In the genomic region with DNA sequence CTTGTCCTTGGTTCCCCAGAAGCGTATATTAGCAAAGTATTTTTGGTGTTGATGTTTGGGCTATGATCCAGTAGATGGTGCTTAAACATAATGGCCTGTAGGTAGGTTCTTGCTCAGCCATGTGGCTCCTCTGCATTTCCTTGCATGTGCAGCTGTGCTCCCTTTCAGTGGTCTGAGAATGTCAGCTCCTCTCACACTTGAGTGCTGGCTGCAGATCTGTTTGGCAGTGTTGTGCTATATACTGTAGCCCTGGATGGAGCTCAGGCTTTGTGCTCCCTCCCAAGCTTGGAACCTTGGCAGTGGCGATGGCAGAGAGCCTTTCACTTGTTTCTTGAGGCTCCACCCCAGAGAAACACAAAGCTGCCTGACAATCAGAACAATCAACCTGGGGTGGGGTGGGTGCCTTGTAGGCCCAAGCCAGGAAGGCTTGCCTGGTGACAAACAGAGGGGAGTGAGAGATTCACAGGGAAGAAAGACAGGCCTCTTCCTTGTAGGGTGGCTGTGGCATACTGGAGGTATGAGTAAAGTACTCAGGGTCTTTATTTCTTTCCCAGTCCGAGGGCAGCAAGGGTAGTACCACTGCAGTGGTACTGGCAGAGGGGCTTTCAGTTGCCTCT, we compare ENCODE assay signal across 1 cellular context.
TF ChIP-seq lines count a peak whose summit lies in the region.

No MANE protein-coding gene starts in this region.

TF ChIP-seq in GM23338, 12 proteins besides CTCF, POLR2A, EP300 and RAD21 (continued from another document):
- TF ChIP-seq, protein P1, sequence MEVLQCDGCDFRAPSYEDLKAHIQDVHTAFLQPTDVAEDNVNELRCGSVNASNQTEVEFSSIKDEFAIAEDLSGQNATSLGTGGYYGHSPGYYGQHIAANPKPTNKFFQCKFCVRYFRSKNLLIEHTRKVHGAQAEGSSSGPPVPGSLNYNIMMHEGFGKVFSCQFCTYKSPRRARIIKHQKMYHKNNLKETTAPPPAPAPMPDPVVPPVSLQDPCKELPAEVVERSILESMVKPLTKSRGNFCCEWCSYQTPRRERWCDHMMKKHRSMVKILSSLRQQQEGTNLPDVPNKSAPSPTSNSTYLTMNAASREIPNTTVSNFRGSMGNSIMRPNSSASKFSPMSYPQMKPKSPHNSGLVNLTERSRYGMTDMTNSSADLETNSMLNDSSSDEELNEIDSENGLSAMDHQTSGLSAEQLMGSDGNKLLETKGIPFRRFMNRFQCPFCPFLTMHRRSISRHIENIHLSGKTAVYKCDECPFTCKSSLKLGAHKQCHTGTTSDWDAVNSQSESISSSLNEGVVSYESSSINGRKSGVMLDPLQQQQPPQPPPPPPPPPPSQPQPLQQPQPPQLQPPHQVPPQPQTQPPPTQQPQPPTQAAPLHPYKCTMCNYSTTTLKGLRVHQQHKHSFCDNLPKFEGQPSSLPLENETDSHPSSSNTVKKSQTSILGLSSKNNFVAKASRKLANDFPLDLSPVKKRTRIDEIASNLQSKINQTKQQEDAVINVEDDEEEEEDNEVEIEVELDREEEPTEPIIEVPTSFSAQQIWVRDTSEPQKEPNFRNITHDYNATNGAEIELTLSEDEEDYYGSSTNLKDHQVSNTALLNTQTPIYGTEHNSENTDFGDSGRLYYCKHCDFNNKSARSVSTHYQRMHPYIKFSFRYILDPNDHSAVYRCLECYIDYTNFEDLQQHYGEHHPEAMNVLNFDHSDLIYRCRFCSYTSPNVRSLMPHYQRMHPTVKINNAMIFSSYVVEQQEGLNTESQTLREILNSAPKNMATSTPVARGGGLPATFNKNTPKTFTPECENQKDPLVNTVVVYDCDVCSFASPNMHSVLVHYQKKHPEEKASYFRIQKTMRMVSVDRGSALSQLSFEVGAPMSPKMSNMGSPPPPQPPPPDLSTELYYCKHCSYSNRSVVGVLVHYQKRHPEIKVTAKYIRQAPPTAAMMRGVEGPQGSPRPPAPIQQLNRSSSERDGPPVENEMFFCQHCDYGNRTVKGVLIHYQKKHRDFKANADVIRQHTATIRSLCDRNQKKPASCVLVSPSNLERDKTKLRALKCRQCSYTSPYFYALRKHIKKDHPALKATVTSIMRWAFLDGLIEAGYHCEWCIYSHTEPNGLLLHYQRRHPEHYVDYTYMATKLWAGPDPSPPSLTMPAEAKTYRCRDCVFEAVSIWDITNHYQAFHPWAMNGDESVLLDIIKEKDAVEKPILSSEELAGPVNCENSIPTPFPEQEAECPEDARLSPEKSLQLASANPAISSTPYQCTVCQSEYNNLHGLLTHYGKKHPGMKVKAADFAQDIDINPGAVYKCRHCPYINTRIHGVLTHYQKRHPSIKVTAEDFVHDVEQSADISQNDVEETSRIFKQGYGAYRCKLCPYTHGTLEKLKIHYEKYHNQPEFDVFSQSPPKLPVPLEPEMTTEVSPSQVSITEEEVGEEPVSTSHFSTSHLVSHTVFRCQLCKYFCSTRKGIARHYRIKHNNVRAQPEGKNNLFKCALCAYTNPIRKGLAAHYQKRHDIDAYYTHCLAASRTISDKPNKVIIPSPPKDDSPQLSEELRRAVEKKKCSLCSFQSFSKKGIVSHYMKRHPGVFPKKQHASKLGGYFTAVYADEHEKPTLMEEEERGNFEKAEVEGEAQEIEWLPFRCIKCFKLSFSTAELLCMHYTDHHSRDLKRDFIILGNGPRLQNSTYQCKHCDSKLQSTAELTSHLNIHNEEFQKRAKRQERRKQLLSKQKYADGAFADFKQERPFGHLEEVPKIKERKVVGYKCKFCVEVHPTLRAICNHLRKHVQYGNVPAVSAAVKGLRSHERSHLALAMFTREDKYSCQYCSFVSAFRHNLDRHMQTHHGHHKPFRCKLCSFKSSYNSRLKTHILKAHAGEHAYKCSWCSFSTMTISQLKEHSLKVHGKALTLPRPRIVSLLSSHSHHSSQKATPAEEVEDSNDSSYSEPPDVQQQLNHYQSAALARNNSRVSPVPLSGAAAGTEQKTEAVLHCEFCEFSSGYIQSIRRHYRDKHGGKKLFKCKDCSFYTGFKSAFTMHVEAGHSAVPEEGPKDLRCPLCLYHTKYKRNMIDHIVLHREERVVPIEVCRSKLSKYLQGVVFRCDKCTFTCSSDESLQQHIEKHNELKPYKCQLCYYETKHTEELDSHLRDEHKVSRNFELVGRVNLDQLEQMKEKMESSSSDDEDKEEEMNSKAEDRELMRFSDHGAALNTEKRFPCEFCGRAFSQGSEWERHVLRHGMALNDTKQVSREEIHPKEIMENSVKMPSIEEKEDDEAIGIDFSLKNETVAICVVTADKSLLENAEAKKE (CRISPR knock-in tag; IDR thresholded peaks at IDR 0.05) = no peak
- TF ChIP-seq CREB1 (CRISPR knock-in tag; IDR thresholded peaks at IDR 0.05; ENCODE audit: low read depth) (no peak), STAT1 (IDR thresholded peaks at IDR 0.05; ENCODE audit: unreplicated experiment) (no peak), NANOG (IDR thresholded peaks at IDR 0.05; ENCODE audit: borderline replicate concordance) (no peak), JUNB (IDR thresholded peaks at IDR 0.05; ENCODE audit: unreplicated experiment) (no peak), EZH2 (IDR thresholded peaks at IDR 0.05; ENCODE audit: low read depth, unreplicated experiment) (no peak), ZNF114 (CRISPR knock-in tag; IDR thresholded peaks at IDR 0.05) (no peak), POLR2AphosphoS5 (IDR thresholded peaks at IDR 0.05; ENCODE audit: low read depth) (no peak)
- TF ChIP-seq, protein P2, sequence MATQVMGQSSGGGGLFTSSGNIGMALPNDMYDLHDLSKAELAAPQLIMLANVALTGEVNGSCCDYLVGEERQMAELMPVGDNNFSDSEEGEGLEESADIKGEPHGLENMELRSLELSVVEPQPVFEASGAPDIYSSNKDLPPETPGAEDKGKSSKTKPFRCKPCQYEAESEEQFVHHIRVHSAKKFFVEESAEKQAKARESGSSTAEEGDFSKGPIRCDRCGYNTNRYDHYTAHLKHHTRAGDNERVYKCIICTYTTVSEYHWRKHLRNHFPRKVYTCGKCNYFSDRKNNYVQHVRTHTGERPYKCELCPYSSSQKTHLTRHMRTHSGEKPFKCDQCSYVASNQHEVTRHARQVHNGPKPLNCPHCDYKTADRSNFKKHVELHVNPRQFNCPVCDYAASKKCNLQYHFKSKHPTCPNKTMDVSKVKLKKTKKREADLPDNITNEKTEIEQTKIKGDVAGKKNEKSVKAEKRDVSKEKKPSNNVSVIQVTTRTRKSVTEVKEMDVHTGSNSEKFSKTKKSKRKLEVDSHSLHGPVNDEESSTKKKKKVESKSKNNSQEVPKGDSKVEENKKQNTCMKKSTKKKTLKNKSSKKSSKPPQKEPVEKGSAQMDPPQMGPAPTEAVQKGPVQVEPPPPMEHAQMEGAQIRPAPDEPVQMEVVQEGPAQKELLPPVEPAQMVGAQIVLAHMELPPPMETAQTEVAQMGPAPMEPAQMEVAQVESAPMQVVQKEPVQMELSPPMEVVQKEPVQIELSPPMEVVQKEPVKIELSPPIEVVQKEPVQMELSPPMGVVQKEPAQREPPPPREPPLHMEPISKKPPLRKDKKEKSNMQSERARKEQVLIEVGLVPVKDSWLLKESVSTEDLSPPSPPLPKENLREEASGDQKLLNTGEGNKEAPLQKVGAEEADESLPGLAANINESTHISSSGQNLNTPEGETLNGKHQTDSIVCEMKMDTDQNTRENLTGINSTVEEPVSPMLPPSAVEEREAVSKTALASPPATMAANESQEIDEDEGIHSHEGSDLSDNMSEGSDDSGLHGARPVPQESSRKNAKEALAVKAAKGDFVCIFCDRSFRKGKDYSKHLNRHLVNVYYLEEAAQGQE (IDR thresholded peaks at IDR 0.05; ENCODE audit: unreplicated experiment) = no peak
- TF ChIP-seq, protein P3, sequence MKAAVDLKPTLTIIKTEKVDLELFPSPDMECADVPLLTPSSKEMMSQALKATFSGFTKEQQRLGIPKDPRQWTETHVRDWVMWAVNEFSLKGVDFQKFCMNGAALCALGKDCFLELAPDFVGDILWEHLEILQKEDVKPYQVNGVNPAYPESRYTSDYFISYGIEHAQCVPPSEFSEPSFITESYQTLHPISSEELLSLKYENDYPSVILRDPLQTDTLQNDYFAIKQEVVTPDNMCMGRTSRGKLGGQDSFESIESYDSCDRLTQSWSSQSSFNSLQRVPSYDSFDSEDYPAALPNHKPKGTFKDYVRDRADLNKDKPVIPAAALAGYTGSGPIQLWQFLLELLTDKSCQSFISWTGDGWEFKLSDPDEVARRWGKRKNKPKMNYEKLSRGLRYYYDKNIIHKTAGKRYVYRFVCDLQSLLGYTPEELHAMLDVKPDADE (IDR thresholded peaks at IDR 0.05) = no peak
